Comparison of ENCODE assay signal across 1 cellular context in genomic region chr6:35643162-35643535, GRCh38.
TF ChIP-seq lines count a peak whose summit lies in the region.

No MANE protein-coding gene starts in this region.

TF ChIP-seq in K562, 482 proteins besides CTCF, POLR2A, EP300 and RAD21:
- 0 out of 2 replicates have a peak, but pooled peaks have one; percentile 29 for TF ChIP-seq C11orf30 (IDR thresholded peaks at IDR 0.05; ENCODE audit: low read depth)
- TF ChIP-seq PHB2 (IDR thresholded peaks at IDR 0.05; ENCODE audit: low read depth) = no peak
- peak; percentile 58; the same call in 1 of the 2 replicates for TF ChIP-seq BCOR (IDR thresholded peaks at IDR 0.05)
- TF ChIP-seq ZNF316 (IDR thresholded peaks at IDR 0.05) = peak; percentile 18; the same call in 1 of the 2 replicates
- peak; percentile 68 for TF ChIP-seq RBM25 (IDR thresholded peaks at IDR 0.05; ENCODE audit: low read depth, low read length, severe bottlenecking)
